2 cellular contexts compared by ENCODE assay signal in the genomic region with DNA sequence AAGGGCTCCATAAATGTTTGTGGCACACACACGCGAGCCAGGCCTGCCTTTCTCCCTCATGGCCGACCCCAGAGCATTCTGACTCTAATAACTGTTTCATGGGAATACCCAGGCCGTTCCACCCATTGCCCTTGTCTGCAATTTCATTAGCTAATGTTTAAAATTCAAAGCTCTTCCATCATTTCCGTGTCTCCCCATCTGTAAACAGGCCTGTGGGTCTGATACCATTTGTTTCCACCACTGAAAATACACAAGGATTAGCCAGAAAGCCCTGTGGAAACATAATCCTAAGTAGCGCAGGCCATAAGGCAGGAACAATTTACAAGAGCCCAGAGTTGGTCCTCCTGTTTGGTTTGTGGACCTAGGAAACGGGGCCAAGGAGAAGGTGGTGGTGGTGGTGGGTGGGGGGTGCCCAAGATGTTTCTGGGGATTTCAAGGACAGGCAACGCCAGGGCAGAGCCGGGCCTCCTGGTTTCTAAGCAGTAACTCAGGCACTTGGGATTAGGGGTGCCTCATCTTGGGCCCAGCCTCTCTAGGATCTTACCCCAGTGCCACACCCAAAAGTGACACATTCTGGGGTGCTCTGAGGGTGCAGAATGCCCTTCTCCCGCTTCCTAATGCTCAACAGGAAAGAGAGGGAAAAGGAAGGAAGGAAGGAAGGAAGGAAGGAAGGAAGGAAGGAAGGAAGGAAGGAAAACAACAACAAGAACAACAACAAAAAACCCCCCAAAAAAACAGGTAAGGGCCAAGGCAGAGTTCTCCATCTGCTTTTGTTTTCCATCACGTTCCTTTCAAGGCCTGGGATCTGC.
TF ChIP-seq lines count a peak whose summit lies in the region.

No MANE protein-coding gene starts in this region.

TF ChIP-seq in liver, 16 proteins besides CTCF, POLR2A, EP300 and RAD21:
- TF ChIP-seq JUND (IDR thresholded peaks at IDR 0.05) (no peak), GABPA (IDR thresholded peaks at IDR 0.05 in 1 of 2, conservative IDR thresholded peaks at IDR 0.05 in 1 of 2) (no peak), FOXA2 (IDR thresholded peaks at IDR 0.05) (no peak), RXRA (IDR thresholded peaks at IDR 0.05) (no peak), NR2F2 (IDR thresholded peaks at IDR 0.05) (no peak), HNF4A (conservative IDR thresholded peaks at IDR 0.05) (no peak)

TF ChIP-seq in endothelial cell of umbilical vein, 7 proteins besides CTCF, POLR2A, EP300 and RAD21:
- TF ChIP-seq GATA2 (IDR thresholded peaks at IDR 0.05; ENCODE audit: insufficient read depth, insufficient read length, low read depth, low read length) (no peak), MYC (IDR thresholded peaks at IDR 0.05; ENCODE audit: low read depth, low read length) (no peak), JUN (IDR thresholded peaks at IDR 0.05; ENCODE audit: borderline replicate concordance, insufficient read depth, insufficient read length, low read depth) (no peak), EZH2 (IDR thresholded peaks at IDR 0.05; ENCODE audit: borderline replicate concordance, low read depth, low read length, severe bottlenecking) (no peak), FOS (IDR thresholded peaks at IDR 0.05; ENCODE audit: borderline replicate concordance, insufficient read depth, low read length) (no peak), POLR2AphosphoS5 (IDR thresholded peaks at IDR 0.05; ENCODE audit: insufficient read depth, low read depth, low read length) (no peak)
- TF ChIP-seq, protein P1, sequence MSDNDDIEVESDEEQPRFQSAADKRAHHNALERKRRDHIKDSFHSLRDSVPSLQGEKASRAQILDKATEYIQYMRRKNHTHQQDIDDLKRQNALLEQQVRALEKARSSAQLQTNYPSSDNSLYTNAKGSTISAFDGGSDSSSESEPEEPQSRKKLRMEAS (IDR thresholded peaks at IDR 0.05; ENCODE audit: insufficient read depth, insufficient read length) = no peak
